In genomic region chrX:4547218-4547836, GRCh38 we compare ENCODE assay signal across 8 cellular contexts.
DNase-seq lines count a peak whose midpoint lies in the region; ATAC-seq and TF ChIP-seq lines count a peak whose summit lies in the region.

No MANE protein-coding gene starts in this region.

- H3K36me3 ChIP-seq in mesendoderm (ENCODE audit: control insufficient read depth, insufficient read depth, low read length) (no peaks in the 10 kb centered on the region), suprapubic skin (no peaks in the 10 kb centered on the region)

- H3K27ac Mint-ChIP-seq in WTC11 = no peak overlapping the region

- DNase-seq in Kasumi-1 (lab: John Stamatoyannopoulos, UW) = peak; percentile 15 to 24
- peak; percentile 47 for DNase-seq in WTC11 (ENCODE audit: low spot score)
- peak; percentile 1 for DNase-seq in effector CD8-positive, alpha-beta T cell (lab: John Stamatoyannopoulos, UW)
- DNase-seq in mesendoderm = peak; percentile 44
- no peak for DNase-seq in suprapubic skin (ENCODE audit: low spot score in 2 of 2)

- H3K4ac ChIP-seq in mesendoderm (ENCODE audit: low read depth, low read length) = no peak overlapping the region

- no peaks in the 10 kb centered on the region for H3K4me1 ChIP-seq in mesendoderm (ENCODE audit: control insufficient read depth, low read depth, low read length)
- H3K4me1 ChIP-seq in suprapubic skin = no peaks in the 10 kb centered on the region

- H3K79me2 ChIP-seq in mesendoderm (ENCODE audit: control insufficient read depth, insufficient read depth, low read length) = no peaks in the 10 kb centered on the region

- peaks cover 25% of the 10 kb centered on the region for H3K36me3 Mint-ChIP-seq in WTC11

- H3K27me3 Mint-ChIP-seq in WTC11 (ENCODE audit: low read depth) = peaks cover 6% of the 10 kb centered on the region; the same call in 1 of the 2 replicates

- no peak overlapping the region for H3K23ac ChIP-seq in mesendoderm (ENCODE audit: low read length)

- H3K56ac ChIP-seq in mesendoderm (ENCODE audit: low read length) = no peak overlapping the region

- no peak overlapping the region for H2AK5ac ChIP-seq in mesendoderm (ENCODE audit: low read length)

- POLR2A ChIA-PET in WTC11 (lab: Charles Lee) = no interaction called here

- no peak overlapping the region for H3K9ac ChIP-seq in mesendoderm (ENCODE audit: low read length)

- TF ChIP-seq CTCF in C4-2B (conservative IDR thresholded peaks at IDR 0.05) = peak; percentile 76
- peak; percentile 79 for TF ChIP-seq CTCF in WTC11 (IDR thresholded peaks at IDR 0.05)
- TF ChIP-seq CTCF in suprapubic skin (IDR thresholded peaks at IDR 0.05) = peak; percentile 53 to 58

- ATAC-seq in GM18511 (IDR thresholded peaks at IDR 0.05; ENCODE audit: unreplicated experiment) (peak; percentile 88), WTC11 (no peak), HG03045 (IDR thresholded peaks at IDR 0.05; ENCODE audit: unreplicated experiment) (no peak)

- H3K9me3 ChIP-seq in suprapubic skin = no peaks in the 10 kb centered on the region

- H4K8ac ChIP-seq in mesendoderm (ENCODE audit: low read depth, low read length) = no peak overlapping the region

- no peak overlapping the region for H3K4me3 Mint-ChIP-seq in WTC11

- H2BK15ac ChIP-seq in mesendoderm (replicated peaks; ENCODE audit: low read depth) = no peak overlapping the region

- H3K18ac ChIP-seq in mesendoderm (ENCODE audit: low read length) = no peak overlapping the region

- H3K79me1 ChIP-seq in mesendoderm (ENCODE audit: low read length) = no peaks in the 10 kb centered on the region

- no peak overlapping the region for H4K5ac ChIP-seq in mesendoderm (ENCODE audit: low read length)

- H3K27me3 ChIP-seq in mesendoderm (ENCODE audit: insufficient read depth, low read length, poor library complexity) (no peaks in the 10 kb centered on the region), suprapubic skin (no peaks in the 10 kb centered on the region)

- TF ChIP-seq POLR2A in suprapubic skin (IDR thresholded peaks at IDR 0.05) = no peak

- no peak overlapping the region for H2BK5ac ChIP-seq in mesendoderm (ENCODE audit: low read length)

- CTCF ChIA-PET in WTC11 (lab: Charles Lee) = interaction anchor here (1.1 kb wide), 1 partner anchor 585 kb away, joined by 4 read pairs; no protein-coding TSS in a partner anchor

- no peak overlapping the region for H3K4me2 ChIP-seq in mesendoderm (ENCODE audit: low read length)

- TF ChIP-seq EP300 in suprapubic skin (IDR thresholded peaks at IDR 0.05) = no peak

- H3K27ac ChIP-seq in C4-2B (no peak overlapping the region), mesendoderm (ENCODE audit: low read depth, low read length) (no peak overlapping the region), suprapubic skin (no peak overlapping the region)

- peaks cover 13% of the 10 kb centered on the region for H3K9me3 Mint-ChIP-seq in WTC11

- no peak overlapping the region for H3K4me3 ChIP-seq in mesendoderm (ENCODE audit: low read length)
- no peak overlapping the region for H3K4me3 ChIP-seq in suprapubic skin

- H3K4me1 Mint-ChIP-seq in WTC11 = peaks cover 8% of the 10 kb centered on the region

- no CpG with 5 or more reads among the region's 12 CpGs for WGBS in mesendoderm (ENCODE audit: extremely low coverage, insufficient coverage, low lambda C conversion rate)
- 44% methylated on average over 12 of the region's 12 CpGs for WGBS in suprapubic skin

- H2BK120ac ChIP-seq in mesendoderm (ENCODE audit: low read depth, low read length) = no peak overlapping the region

TF ChIP-seq in WTC11, 78 proteins besides CTCF, POLR2A, EP300 and RAD21:
- no peak for TF ChIP-seq E2F1 (CRISPR knock-in tag; IDR thresholded peaks at IDR 0.05)
- TF ChIP-seq TEAD1 (CRISPR knock-in tag; IDR thresholded peaks at IDR 0.05) = no peak
- TF ChIP-seq ZNF138 (CRISPR knock-in tag; conservative IDR thresholded peaks at IDR 0.05) = no peak
- no peak for TF ChIP-seq ZNF671 (CRISPR knock-in tag; IDR thresholded peaks at IDR 0.05)
- TF ChIP-seq TEAD4 (CRISPR knock-in tag; IDR thresholded peaks at IDR 0.05) = no peak
- TF ChIP-seq ZNF532 (CRISPR knock-in tag; IDR thresholded peaks at IDR 0.05; ENCODE audit: borderline replicate concordance) = no peak
- no peak for TF ChIP-seq SP1 (CRISPR knock-in tag; conservative IDR thresholded peaks at IDR 0.05)

Comparison
In these comparisons a context has a peak if more than half of its experiments do, and no peak if none do; other contexts are left out.
1. DNase-seq: peak in Kasumi-1 (2 of 2), WTC11 (single experiment), effector CD8-positive, alpha-beta T cell (single experiment) and mesendoderm (single experiment); none in suprapubic skin (0 of 2).
2. Peak in every context shown above with its lines, with median percentiles within 50 percentile points of each other: CTCF ChIP-seq.